In the genomic region with DNA sequence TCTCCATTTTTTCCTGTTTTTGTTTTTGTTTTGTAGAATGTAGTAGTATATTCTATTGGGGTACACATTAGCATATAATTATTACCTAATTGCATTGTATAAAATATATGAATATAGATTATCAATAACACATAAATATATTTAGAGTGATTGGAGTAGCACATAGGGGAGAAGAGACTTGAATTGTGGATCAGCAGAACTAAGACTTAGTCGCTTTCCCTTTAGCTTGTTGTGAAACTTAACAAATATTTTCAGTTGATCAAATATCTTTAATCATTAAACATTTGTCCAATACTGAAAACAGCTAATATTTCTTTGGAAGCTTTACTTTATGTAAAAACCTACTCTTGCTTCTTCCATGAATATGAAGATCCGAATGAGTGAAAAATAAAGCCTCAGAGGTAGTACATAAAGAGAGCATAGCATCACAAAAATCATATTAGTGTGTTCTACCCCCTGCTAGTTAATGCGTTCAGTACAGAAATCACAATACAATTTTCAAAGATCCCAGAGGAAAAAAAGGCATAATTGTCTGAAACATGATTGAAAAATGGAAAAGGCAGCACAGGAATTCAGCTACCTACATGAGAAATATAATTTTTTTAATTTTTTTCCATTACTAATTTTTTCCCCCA, we compare ENCODE assay signal across 29 cellular contexts.
"Had no signal": no experiment of that assay in that cellular context is flagged by ENCODE, and none has a peak within 500 bp of the region (broad histone marks: within the 10 kb centered on the region; RNA-seq: fewer than 3 reads in every experiment).

No MANE protein-coding gene starts in this region.

- FAIRE-seq: colon, endometrium, endothelial cell of umbilical vein, frontal cortex had no signal

- H3K4me3 Mint-ChIP-seq: dendritic cell treated with granulocyte-macrophage colony-stimulating factor and Interleukin-4, amounts not matched to agents 40 ng/mL and 50 ng/mL, for 4 days; effector memory CD8-positive, alpha-beta T cell; endodermal cell had no signal

- H3K4me3 ChIP-seq: colonic mucosa, coronary artery, dorsolateral prefrontal cortex, esophagus muscularis mucosa, esophagus squamous epithelium, gastrocnemius medialis, gastroesophageal sphincter, heart left ventricle, heart right ventricle had no signal

- DNase-seq: colonic mucosa; cortex of kidney; dermis blood vessel endothelial cell; dorsolateral prefrontal cortex; effector CD4-positive, alpha-beta T cell; effector CD8-positive, alpha-beta T cell; effector memory CD4-positive, alpha-beta T cell; effector memory CD8-positive, alpha-beta T cell; endodermal cell; erythroblast; esophagus squamous epithelium; foreskin fibroblast; foreskin keratinocyte; foreskin melanocyte; gastrocnemius medialis; glutamatergic neuron; head of caudate nucleus; heart left ventricle; heart right ventricle had no signal

- H3K4me1 ChIP-seq: colonic mucosa, esophagus muscularis mucosa, esophagus squamous epithelium, foreskin keratinocyte, gastrocnemius medialis, gastroesophageal sphincter, heart left ventricle, heart right ventricle had no signal

- H3K27ac ChIP-seq: colonic mucosa, coronary artery, dorsolateral prefrontal cortex, epithelial cell of prostate, esophagus muscularis mucosa, esophagus squamous epithelium, foreskin keratinocyte, gastrocnemius medialis, gastroesophageal sphincter, heart left ventricle, heart right ventricle had no signal

- H3K9me3 ChIP-seq: colonic mucosa, esophagus muscularis mucosa, esophagus squamous epithelium, gastrocnemius medialis, gastroesophageal sphincter had no signal

- H3K27me3 ChIP-seq: colonic mucosa, dorsolateral prefrontal cortex, esophagus muscularis mucosa, esophagus squamous epithelium, foreskin keratinocyte, gastrocnemius medialis, gastroesophageal sphincter, heart left ventricle, heart right ventricle had no signal

- ATAC-seq: effector memory CD8-positive, alpha-beta T cell; esophagus mucosa; foreskin keratinocyte; gastrocnemius medialis; gastroesophageal sphincter; heart left ventricle; heart right ventricle had no signal

- H3K27ac Mint-ChIP-seq: dendritic cell treated with granulocyte-macrophage colony-stimulating factor and Interleukin-4, amounts not matched to agents 40 ng/mL and 50 ng/mL, for 4 days; effector memory CD8-positive, alpha-beta T cell; endodermal cell had no signal

- H3K36me3 ChIP-seq: colonic mucosa, esophagus muscularis mucosa, esophagus squamous epithelium, gastrocnemius medialis, gastroesophageal sphincter, heart left ventricle, heart right ventricle had no signal

- H3K27me3 Mint-ChIP-seq: dendritic cell treated with granulocyte-macrophage colony-stimulating factor and Interleukin-4, amounts not matched to agents 40 ng/mL and 50 ng/mL, for 4 days; effector memory CD8-positive, alpha-beta T cell had no signal
